ENCODE assay signal across 8 cellular contexts in genomic region chr10:72215611-72216549, GRCh38.
DNase-seq lines count a peak whose midpoint lies in the region; ATAC-seq and TF ChIP-seq lines count a peak whose summit lies in the region.

Gene ANAPC16, plus strand, starts transcription at chr10:72216012. Its CDS starts 7,903 bp downstream, at chr10:72223915.
A gene with protein sequence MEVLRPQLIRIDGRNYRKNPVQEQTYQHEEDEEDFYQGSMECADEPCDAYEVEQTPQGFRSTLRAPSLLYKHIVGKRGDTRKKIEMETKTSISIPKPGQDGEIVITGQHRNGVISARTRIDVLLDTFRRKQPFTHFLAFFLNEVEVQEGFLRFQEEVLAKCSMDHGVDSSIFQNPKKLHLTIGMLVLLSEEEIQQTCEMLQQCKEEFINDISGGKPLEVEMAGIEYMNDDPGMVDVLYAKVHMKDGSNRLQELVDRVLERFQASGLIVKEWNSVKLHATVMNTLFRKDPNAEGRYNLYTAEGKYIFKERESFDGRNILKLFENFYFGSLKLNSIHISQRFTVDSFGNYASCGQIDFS (minus strand): TSS chr10:72216276. CDS start chr10:72213298, 2,978 bp downstream.

- TF ChIP-seq EP300 in Ishikawa (IDR thresholded peaks at IDR 0.05; ENCODE audit: borderline replicate concordance) = no peak

- DNase-seq in DMS 273 treated with DMSO at 0.1 percent for 48 hours (lab: John Stamatoyannopoulos, UW) (peak; percentile 78), OCI-M2 (lab: John Stamatoyannopoulos, UW; ENCODE audit: unreplicated experiment) (peak; percentile 76), activated T-cell treated with anti-CD3 and anti-CD28 coated beads for 4 hours (peak; percentile 92), epithelial cell of esophagus (ENCODE audit: low read depth) (peak; percentile 89), middle frontal gyrus (ENCODE audit: extremely low spot score, low spot score) (peak; percentile 88)
- DNase-seq in stimulated activated CD8-positive, alpha-beta memory T cell treated with anti-CD3 and anti-CD28 coated beads, Interleukin-2, amount 100 ng/mL, for 1 hour (ENCODE audit: low read depth in 2 of 2) = peak; percentile 89 to 90

- peak within 1 kb of the TSS; percentile 91 for H3K4me3 ChIP-seq in epithelial cell of esophagus (ENCODE audit: low read length)

- ATAC-seq in GM21529 (IDR thresholded peaks at IDR 0.05; ENCODE audit: unreplicated experiment) = peak; percentile 80

- TF ChIP-seq RAD21 in Ishikawa (IDR thresholded peaks at IDR 0.05; ENCODE audit: low read depth) = no peak

- no peak for TF ChIP-seq CTCF in epithelial cell of esophagus (IDR thresholded peaks at IDR 0.05; ENCODE audit: insufficient read depth, low read depth, low read length, missing control alignments)

TF ChIP-seq in Ishikawa, 13 proteins besides CTCF, POLR2A, EP300 and RAD21:
- TF ChIP-seq CEBPB (IDR thresholded peaks at IDR 0.05) (0 out of 2 replicates have a peak, but pooled peaks have one; percentile 18), EGR1 (IDR thresholded peaks at IDR 0.05) (no peak), FOXM1 (IDR thresholded peaks at IDR 0.05; ENCODE audit: borderline replicate concordance, low read depth) (peak; percentile 18; the same call in 1 of the 2 replicates), REST (IDR thresholded peaks at IDR 0.05; ENCODE audit: low read depth) (no peak), TEAD4 (IDR thresholded peaks at IDR 0.05) (peak; percentile 47; the same call in 1 of the 2 replicates), ZBTB7A (IDR thresholded peaks at IDR 0.05; ENCODE audit: low read depth) (peak; percentile 72; the same call in 1 of the 2 replicates), TCF12 (IDR thresholded peaks at IDR 0.05; ENCODE audit: low read depth) (peak; percentile 60; the same call in 1 of the 2 replicates), CREB1 (IDR thresholded peaks at IDR 0.05; ENCODE audit: low read depth) (no peak; the same call in 1 of the 2 replicates), TAF1 (IDR thresholded peaks at IDR 0.05; ENCODE audit: low read depth) (peak; percentile 89), MAX (IDR thresholded peaks at IDR 0.05) (peak; percentile 94), USF1 (IDR thresholded peaks at IDR 0.05) (no peak), YY1 (IDR thresholded peaks at IDR 0.05; ENCODE audit: low read depth) (peak; percentile 77), NFIC (IDR thresholded peaks at IDR 0.05) (no peak)

Comparison
In these comparisons a context has a peak if more than half of its experiments do, and no peak if none do; other contexts are left out.
1. Peak in every context shown above with its lines: DNase-seq, ATAC-seq and H3K4me3 ChIP-seq.